In the genomic region with DNA sequence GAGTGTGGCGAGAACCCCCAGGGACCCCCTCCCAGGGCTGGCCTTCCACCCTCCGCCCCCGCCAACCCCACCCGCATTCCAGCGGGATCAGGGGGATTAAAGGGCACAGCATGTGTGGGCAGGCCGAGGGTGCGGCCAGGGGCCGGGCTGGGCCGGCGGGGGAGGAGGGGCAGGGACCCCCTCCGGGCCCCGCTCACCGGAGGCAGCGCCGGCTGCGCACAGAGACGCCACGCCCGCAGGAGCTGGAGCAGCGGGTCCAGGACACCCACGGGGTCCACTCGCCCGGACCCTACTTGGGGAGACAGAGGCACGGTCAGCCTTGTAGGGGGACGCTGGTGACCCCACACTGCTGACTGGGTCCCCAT, we compare ENCODE assay signal across 24 cellular contexts. TPM values are rescaled to one million over a fixed set of nuclear protein-coding genes. Genes with fewer than 3 reads are reported as not detected.
DNase-seq lines count a peak whose midpoint lies in the region; ATAC-seq and TF ChIP-seq lines count a peak whose summit lies in the region.
"Had no signal": no experiment of that assay in that cellular context is flagged by ENCODE, and none has a peak within 500 bp of the region (broad histone marks: within the 10 kb centered on the region; RNA-seq: fewer than 3 reads in every experiment).

No MANE protein-coding gene starts in this region.

- H3K27ac Mint-ChIP-seq in Caco-2 (ENCODE audit: unreplicated experiment): peak overlapping the region; percentile 40
- no peak overlapping the region for H3K27ac Mint-ChIP-seq in neural progenitor cell
- H3K27ac Mint-ChIP-seq: natural killer cell had no signal

- peaks cover 30% of the 10 kb centered on the region for H3K36me3 Mint-ChIP-seq in Caco-2 (ENCODE audit: insufficient read depth, unreplicated experiment)
- H3K36me3 Mint-ChIP-seq in neural progenitor cell: no peaks in the 10 kb centered on the region
- H3K36me3 Mint-ChIP-seq: natural killer cell, T-cell had no signal

- dilution Hi-C loops in mammary epithelial cell (cut with HindIII; ENCODE audit: low sequenced_read_pairs): no loop called here

- H3K79me2 ChIP-seq in mammary epithelial cell (ENCODE audit: insufficient read depth, low read length) (no peaks in the 10 kb centered on the region), neural progenitor cell (ENCODE audit: low read depth) (no peaks in the 10 kb centered on the region)

- H3K27ac ChIP-seq in mammary epithelial cell (ENCODE audit: insufficient read depth, low read depth, low read length) (no peak overlapping the region), neural progenitor cell (no peak overlapping the region), esophagus muscularis mucosa (replicated peaks in 1 of 4) (peak overlapping the region in 2 of 4 donors; percentile 40 to 58)
- H3K27ac ChIP-seq: A549, pancreas, right lobe of liver had no signal

- CTCF ChIA-PET in Caco-2 (lab: Charles Lee) (no interaction called here), mammary epithelial cell (lab: Charles Lee; ENCODE audit: low non-redundant PET) (no interaction called here)

- intact Hi-C loops in Caco-2 (cut with micrococcal nuclease; ENCODE audit: unreplicated experiment): no loop called here
- intact Hi-C loops in mammary epithelial cell (cut with micrococcal nuclease): loop anchor here (5.0 kb wide), 1 partner anchor 43 kb away; no protein-coding TSS in a partner anchor
- intact Hi-C loops in esophagus muscularis mucosa (cut with DNase I): loop anchor here (10.0 kb wide), 1 partner anchor 66 kb away; no protein-coding TSS in a partner anchor

- WGBS in mammary epithelial cell (ENCODE audit: low coverage, missing lambda C conversion rate): no CpG with 5 or more reads among the region's 25 CpGs
- 40% methylated on average over 1 of the region's 25 CpGs for WGBS in esophagus muscularis mucosa

- TF ChIP-seq POLR2A in esophagus muscularis mucosa (IDR thresholded peaks at IDR 0.05; ENCODE audit: low read depth): no peak

- H3K4me1 Mint-ChIP-seq in Caco-2 (ENCODE audit: low read depth, unreplicated experiment) (peaks cover 12% of the 10 kb centered on the region), neural progenitor cell (peaks cover 18% of the 10 kb centered on the region)

- peaks cover 38% of the 10 kb centered on the region for H3F3A ChIP-seq in neural progenitor cell (ENCODE audit: low read depth)

- no peaks in the 10 kb centered on the region for H4K20me1 ChIP-seq in mammary epithelial cell (ENCODE audit: insufficient read depth, low read length)
- peaks cover 3% of the 10 kb centered on the region for H4K20me1 ChIP-seq in neural progenitor cell (ENCODE audit: low read depth)

- H3K36me3 ChIP-seq in Caco-2 (ENCODE audit: control insufficient read depth, insufficient read depth, low read length): peaks cover 1% of the 10 kb centered on the region; the same call in 1 of the 2 replicates
- H3K36me3 ChIP-seq in mammary epithelial cell (ENCODE audit: insufficient read depth, low read length): no peaks in the 10 kb centered on the region
- no peaks in the 10 kb centered on the region for H3K36me3 ChIP-seq in neural progenitor cell
- H3K36me3 ChIP-seq in esophagus muscularis mucosa: peaks cover 0 to 5% (median 2%) of the 10 kb centered on the region in 4 donors
- H3K36me3 ChIP-seq: pancreas, right lobe of liver had no signal

- POLR2A ChIA-PET in Caco-2 (lab: Charles Lee): no interaction called here

- no peak for TF ChIP-seq CTCF in Caco-2 (IDR thresholded peaks at IDR 0.05; ENCODE audit: insufficient read depth in 1 of 2, low read depth in 1 of 2, low read length in 1 of 2, severe bottlenecking in 1 of 2, unreplicated experiment in 1 of 2)
- TF ChIP-seq CTCF in mammary epithelial cell (conservative IDR thresholded peaks at IDR 0.05 in 1 of 2, IDR thresholded peaks at IDR 0.05 in 1 of 2; ENCODE audit: extremely low read depth in 1 of 2, insufficient read depth in 1 of 2, low read depth in 1 of 2, low read length in 2 of 2): no peak
- no peak for TF ChIP-seq CTCF in neural progenitor cell (IDR thresholded peaks at IDR 0.05)
- TF ChIP-seq CTCF in esophagus muscularis mucosa (IDR thresholded peaks at IDR 0.05): no peak

- H3K27me3 Mint-ChIP-seq in Caco-2 (ENCODE audit: insufficient read depth, unreplicated experiment) (no peaks in the 10 kb centered on the region), neural progenitor cell (ENCODE audit: insufficient read depth, low read depth) (peaks cover 25% of the 10 kb centered on the region)

- no peak for ATAC-seq in GM18520 (IDR thresholded peaks at IDR 0.05; ENCODE audit: unreplicated experiment)
- ATAC-seq: A549, natural killer cell, pancreas, right lobe of liver, T-cell had no signal

- DNase-seq in Caco-2 (no peak), mammary epithelial cell (no peak), neural progenitor cell (ENCODE audit: low spot score) (peak; percentile 65), esophagus muscularis mucosa (ENCODE audit: extremely low spot score) (no peak), AG20443 (ENCODE audit: low spot score) (no peak)
- DNase-seq: activated CD4-positive, CD25-positive, alpha-beta regulatory T cell treated with anti-CD3 and anti-CD28 coated beads, Interleukin-2, amount 50 U/mL, for 72 hours; activated T-cell treated with anti-CD3 and anti-CD28 coated beads, Interleukin-2, amount 50 U/mL, for 1 hour; C1 segment of cervical spinal cord; head of caudate nucleus; natural killer cell; NCI-H1105; NCI-H2029 treated with DMSO at 0.1 percent for 48 hours; NCI-H226; NCI-H82; SHP77; T-cell had no signal

- in situ Hi-C loops in mammary epithelial cell (cut with MboI; ENCODE audit: low sequenced_read_pairs in 2 of 2): no loop called here

- H3K9ac ChIP-seq in mammary epithelial cell (ENCODE audit: insufficient read depth, low read length): no peak overlapping the region
- H3K9ac ChIP-seq in neural progenitor cell: no peak overlapping the region

- no TSS peak for BruUV-seq in Caco-2 (replicated peaks; lab: Mats Ljungman, UMichigan)
- no TSS peak for BruUV-seq in mammary epithelial cell (replicated peaks; lab: Mats Ljungman, UMichigan)

- H2AFZ ChIP-seq in mammary epithelial cell (ENCODE audit: low read depth, low read length) (no peak overlapping the region), neural progenitor cell (replicated peaks) (no peak overlapping the region)

- H3K9me3 ChIP-seq in Caco-2 (no peaks in the 10 kb centered on the region), mammary epithelial cell (replicated peaks; ENCODE audit: insufficient read depth, low read length) (no peaks in the 10 kb centered on the region), neural progenitor cell (ENCODE audit: low read depth) (no peaks in the 10 kb centered on the region), esophagus muscularis mucosa (peaks cover 0 to 4% (median 0%) of the 10 kb centered on the region in 4 donors)
- H3K9me3 ChIP-seq: A549, pancreas, right lobe of liver had no signal

- H3K9me3 Mint-ChIP-seq in Caco-2 (ENCODE audit: unreplicated experiment): no peaks in the 10 kb centered on the region
- H3K9me3 Mint-ChIP-seq in neural progenitor cell: peaks cover 2% of the 10 kb centered on the region
- H3K9me3 Mint-ChIP-seq: natural killer cell, T-cell had no signal

- H3K4me2 ChIP-seq in mammary epithelial cell (ENCODE audit: insufficient read depth, low read depth, low read length): peak overlapping the region; percentile 24
- peak overlapping the region; percentile 68 for H3K4me2 ChIP-seq in neural progenitor cell
- H3K4me2 ChIP-seq: A549 had no signal

- H3K27me3 ChIP-seq in Caco-2 (replicated peaks; ENCODE audit: control insufficient read depth, insufficient read depth, low read length) (no peaks in the 10 kb centered on the region), mammary epithelial cell (ENCODE audit: insufficient read depth, low read length) (no peaks in the 10 kb centered on the region), neural progenitor cell (peaks cover 63% of the 10 kb centered on the region), esophagus muscularis mucosa (peaks cover 0 to 77% (median 15%) of the 10 kb centered on the region in 4 donors)
- H3K27me3 ChIP-seq: pancreas, right lobe of liver had no signal

- peaks cover 34% of the 10 kb centered on the region for H3K4me1 ChIP-seq in Caco-2
- H3K4me1 ChIP-seq in mammary epithelial cell (ENCODE audit: insufficient read depth, low read length): peaks cover 18% of the 10 kb centered on the region
- peaks cover 13% of the 10 kb centered on the region for H3K4me1 ChIP-seq in neural progenitor cell
- H3K4me1 ChIP-seq in esophagus muscularis mucosa: peaks cover 16 to 56% (median 43%) of the 10 kb centered on the region in 4 donors
- H3K4me1 ChIP-seq: pancreas had no signal

- H3K4me3 ChIP-seq in Caco-2 (ENCODE audit: low read depth, low read length) (no peak overlapping the region), mammary epithelial cell (replicated peaks in 1 of 3; ENCODE audit: insufficient read depth in 1 of 3, low read depth in 2 of 3, low read length in 3 of 3) (no peak overlapping the region), neural progenitor cell (peak overlapping the region; percentile 10), esophagus muscularis mucosa (no peak overlapping the region)
- H3K4me3 ChIP-seq: A549, coronary artery, pancreas, right lobe of liver had no signal

- H3K4me3 Mint-ChIP-seq in Caco-2 (ENCODE audit: unreplicated experiment) (no peak overlapping the region), neural progenitor cell (no peak overlapping the region)
- H3K4me3 Mint-ChIP-seq: natural killer cell had no signal

- TF ChIP-seq EP300 in esophagus muscularis mucosa (IDR thresholded peaks at IDR 0.05): no peak

RNA-seq across cellular contexts. Expression of a gene that starts 2.4 kb away (rescaled TPM):
- total RNA-seq in Caco-2 (2022) (23.9 and 26.2 TPM in 2 replicates), mammary epithelial cell (10 to 100 TPM in 1 of 2 donors, 1 to 10 TPM in 1; 5.3 to 21.9 TPM), neural progenitor cell (ENCODE audit: low replicate concordance) (0.12 and 0.13 TPM in 2 replicates), esophagus muscularis mucosa (1 to 10 TPM; 3.9 to 5.9 (median 4.7) TPM)
- 6.0 TPM for polyA plus RNA-seq in mammary epithelial cell
- not detected for polyA minus RNA-seq in mammary epithelial cell

RNA-seq across cellular contexts. Expression of a gene that starts 13.5 kb away (rescaled TPM):
- total RNA-seq in Caco-2 (2022): 0.19 TPM in 1 of 2 replicates, not detected in the other
- total RNA-seq in mammary epithelial cell: not detected
- polyA plus RNA-seq in mammary epithelial cell: not detected
- not detected for polyA minus RNA-seq in mammary epithelial cell
- total RNA-seq in neural progenitor cell (ENCODE audit: low replicate concordance): 0.81 TPM in 1 of 2 replicates, not detected in the other
- under 1 TPM in 1 of 4 donors, not detected in 3; 0.17 TPM for total RNA-seq in esophagus muscularis mucosa
- total RNA-seq: bronchial epithelial cell, LHCN-M2, natural killer cell, pancreas, right lobe of liver, T-cell, ureter had no signal
- polyA plus RNA-seq: A549 had no signal

RNA-seq across cellular contexts. Expression of a gene that starts 19.4 kb away (rescaled TPM):
- total RNA-seq in Caco-2 (2022) (50.2 and 61.5 TPM in 2 replicates), mammary epithelial cell (1 to 10 TPM; 1.7 to 2.4 TPM), neural progenitor cell (ENCODE audit: low replicate concordance) (4.8 and 13.0 TPM in 2 replicates), esophagus muscularis mucosa (1 to 10 TPM in 1 of 4 donors, under 1 TPM in 2, not detected in 1; 0.23 to 2.3 (median 0.99) TPM)
- 1.2 TPM for polyA plus RNA-seq in mammary epithelial cell
- polyA minus RNA-seq in mammary epithelial cell: not detected

RNA-seq across cellular contexts. Expression of a gene that starts 20.3 kb away (rescaled TPM):
- total RNA-seq in Caco-2 (2022) (6.4 and 9.8 TPM in 2 replicates), mammary epithelial cell (1 to 10 TPM; 1.0 to 3.5 TPM), neural progenitor cell (ENCODE audit: low replicate concordance) (3.6 and 12.5 TPM in 2 replicates), esophagus muscularis mucosa (1 to 10 TPM; 1.9 to 5.4 (median 3.3) TPM)
- 0.56 TPM for polyA plus RNA-seq in mammary epithelial cell
- not detected for polyA minus RNA-seq in mammary epithelial cell

RNA-seq across cellular contexts. Expression of a gene that starts 31.4 kb away (rescaled TPM):
- total RNA-seq in Caco-2 (2022): 41.9 and 45.4 TPM in 2 replicates
- 10 to 100 TPM; 25.8 to 41.9 TPM for total RNA-seq in mammary epithelial cell
- polyA plus RNA-seq in mammary epithelial cell: 22.2 TPM
- 9.1 TPM for polyA minus RNA-seq in mammary epithelial cell
- total RNA-seq in neural progenitor cell (ENCODE audit: low replicate concordance): 14.4 and 40.4 TPM in 2 replicates
- total RNA-seq in esophagus muscularis mucosa: 10 to 100 TPM; 21.6 to 43.6 (median 29.8) TPM
